ENCODE assay signal across 26 cellular contexts in the genomic region with DNA sequence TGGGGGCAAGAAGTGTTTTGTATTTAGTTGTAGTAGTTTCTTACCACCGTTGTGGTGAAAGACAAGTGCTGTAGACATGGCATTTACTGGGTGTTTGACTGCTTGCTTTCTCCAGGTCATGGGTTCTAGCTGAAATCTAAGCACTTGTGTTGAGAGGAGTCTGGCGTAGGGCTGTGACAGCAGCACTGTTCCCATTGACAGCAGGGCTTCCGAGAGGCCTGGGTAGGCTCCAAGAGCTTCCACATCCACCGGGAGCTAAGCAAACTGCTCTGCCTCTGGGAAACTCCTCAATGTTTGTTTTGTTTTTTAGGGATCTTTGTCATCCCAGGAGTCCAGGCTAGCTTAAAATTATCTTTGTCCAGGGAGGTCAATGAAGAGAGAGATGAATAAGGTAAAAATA. TPM values are rescaled to one million over a fixed set of nuclear protein-coding genes. Genes with fewer than 3 reads are reported as not detected.
DNase-seq lines count a peak whose midpoint lies in the region; ATAC-seq and TF ChIP-seq lines count a peak whose summit lies in the region.
"Had no signal": no experiment of that assay in that cellular context is flagged by ENCODE, and none has a peak within 500 bp of the region (broad histone marks: within the 10 kb centered on the region; RNA-seq: fewer than 3 reads in every experiment).

No MANE protein-coding gene starts in this region.

- intact Hi-C loops in Right ventricle myocardium superior (cut with DNase I) (no loop called here), left ventricle myocardium inferior (cut with micrococcal nuclease) (no loop called here)

- no peaks in the 10 kb centered on the region for H3K27me3 ChIP-seq in right atrium auricular region
- H3K27me3 ChIP-seq in left ventricle myocardium inferior (ENCODE audit: low read depth) = peaks cover 38% of the 10 kb centered on the region
- H3K27me3 ChIP-seq: spleen, transverse colon had no signal

- no peaks in the 10 kb centered on the region for H3K27me3 Mint-ChIP-seq in activated naive CD8-positive, alpha-beta T cell treated with anti-CD3 and anti-CD28 coated beads for 36 hours

- DNase-seq in Right ventricle myocardium superior (peak; percentile 58), right atrium auricular region (ENCODE audit: low spot score) (no peak), brain pericyte (ENCODE audit: low read depth, low spot score) (peak; percentile 68), left ventricle myocardium inferior (peak; percentile 50), T-helper 2 cell (no peak), SIG-M5 treated with dmso at 0.1 percent for 504 hours (lab: John Stamatoyannopoulos, UW; ENCODE audit: unreplicated experiment) (no peak)
- DNase-seq in activated naive CD8-positive, alpha-beta T cell treated with anti-CD3 and anti-CD28 coated beads for 36 hours = no peak
- DNase-seq: activated CD4-positive, alpha-beta T cell treated with anti-CD3 and anti-CD28 coated beads, Interleukin-2, amount 50 U/mL, for 1 hour; activated CD8-positive, alpha-beta memory T cell treated with anti-CD3 and anti-CD28 coated beads, Interleukin-2, amount 50 U/mL, for 4 hours; activated naive CD4-positive, alpha-beta T cell treated with anti-CD3 and anti-CD28 coated beads for 36 hours; Caco-2; DMS79 treated with DMSO at 0.1 percent for 48 hours; effector memory CD4-positive, alpha-beta T cell; H9; midbrain; natural killer cell; NCI-H1092; NCI-H1694 treated with DMSO at 0.1 percent for 48 hours; retina; spleen; T1000; transverse colon had no signal

- no peaks in the 10 kb centered on the region for H3K36me3 Mint-ChIP-seq in activated naive CD8-positive, alpha-beta T cell treated with anti-CD3 and anti-CD28 coated beads for 36 hours
- H3K36me3 Mint-ChIP-seq: natural killer cell had no signal

- H3K4me1 Mint-ChIP-seq in activated naive CD8-positive, alpha-beta T cell treated with anti-CD3 and anti-CD28 coated beads for 36 hours = no peaks in the 10 kb centered on the region
- H3K4me1 Mint-ChIP-seq: natural killer cell had no signal

- H3K4me1 ChIP-seq in right atrium auricular region = no peaks in the 10 kb centered on the region
- peaks cover 13% of the 10 kb centered on the region for H3K4me1 ChIP-seq in left ventricle myocardium inferior
- H3K4me1 ChIP-seq: Caco-2, spleen had no signal

- no peaks in the 10 kb centered on the region for H3K9me3 ChIP-seq in right atrium auricular region
- H3K9me3 ChIP-seq in left ventricle myocardium inferior (replicated peaks) = no peaks in the 10 kb centered on the region
- H3K9me3 ChIP-seq: Caco-2, spleen, transverse colon had no signal

- no peaks in the 10 kb centered on the region for H3K36me3 ChIP-seq in right atrium auricular region
- H3K36me3 ChIP-seq in left ventricle myocardium inferior = no peaks in the 10 kb centered on the region
- H3K36me3 ChIP-seq: spleen, transverse colon had no signal

- H3K4me3 Mint-ChIP-seq in activated naive CD8-positive, alpha-beta T cell treated with anti-CD3 and anti-CD28 coated beads for 36 hours = no peak overlapping the region
- H3K4me3 Mint-ChIP-seq: activated naive CD4-positive, alpha-beta T cell treated with anti-CD3 and anti-CD28 coated beads for 36 hours; activated T-helper 1 cell treated with anti-CD3 and anti-CD28 coated beads, Interleukin-12 subunit alpha, Interleukin-12 subunit beta, Interleukin-2, Interleukin-4 antibody, amounts not matched to agents 30 ng/mL and 10 ng/mL and 1 ng/mL, durations not matched to agents 14 hours and 24 hours and 36 hours; H9; natural killer cell had no signal

- ATAC-seq in Right ventricle myocardium superior (ENCODE audit: poor library complexity) (peak; percentile 98), GM18505 (IDR thresholded peaks at IDR 0.05; ENCODE audit: unreplicated experiment) (no peak)
- ATAC-seq: natural killer cell had no signal

- H3K4me3 ChIP-seq in right atrium auricular region (no peak overlapping the region), left ventricle myocardium inferior (no peak overlapping the region)
- H3K4me3 ChIP-seq: coronary artery, spleen, transverse colon had no signal

- TF ChIP-seq CTCF in right atrium auricular region (IDR thresholded peaks at IDR 0.05) (no peak), left ventricle myocardium inferior (IDR thresholded peaks at IDR 0.05; ENCODE audit: borderline replicate concordance) (no peak)

- no peak overlapping the region for H3K27ac ChIP-seq in right atrium auricular region
- no peak overlapping the region for H3K27ac ChIP-seq in left ventricle myocardium inferior (replicated peaks)
- H3K27ac ChIP-seq: coronary artery, spleen, transverse colon had no signal

- no peak for TF ChIP-seq POLR2A in GM18505 (IDR thresholded peaks at IDR 0.05; ENCODE audit: borderline replicate concordance, extremely low read depth, insufficient read depth, insufficient read length)

- no peak overlapping the region for H3K27ac Mint-ChIP-seq in activated naive CD8-positive, alpha-beta T cell treated with anti-CD3 and anti-CD28 coated beads for 36 hours
- H3K27ac Mint-ChIP-seq: activated naive CD4-positive, alpha-beta T cell treated with anti-CD3 and anti-CD28 coated beads for 36 hours; activated T-helper 1 cell treated with anti-CD3 and anti-CD28 coated beads, Interleukin-12 subunit alpha, Interleukin-12 subunit beta, Interleukin-2, Interleukin-4 antibody, amounts not matched to agents 30 ng/mL and 10 ng/mL and 1 ng/mL, durations not matched to agents 14 hours and 24 hours and 36 hours; H9; natural killer cell had no signal

- H3K9me3 Mint-ChIP-seq in activated naive CD8-positive, alpha-beta T cell treated with anti-CD3 and anti-CD28 coated beads for 36 hours = no peaks in the 10 kb centered on the region
- H3K9me3 Mint-ChIP-seq: activated naive CD4-positive, alpha-beta T cell treated with anti-CD3 and anti-CD28 coated beads for 36 hours; activated T-helper 1 cell treated with anti-CD3 and anti-CD28 coated beads, Interleukin-12 subunit alpha, Interleukin-12 subunit beta, Interleukin-2, Interleukin-4 antibody, amounts not matched to agents 30 ng/mL and 10 ng/mL and 1 ng/mL, durations not matched to agents 14 hours and 24 hours and 36 hours; H9; natural killer cell had no signal

RNA-seq across cellular contexts. Expression of gene BMPR1B, which starts 44.3 kb away (rescaled TPM):
- total RNA-seq in Right ventricle myocardium superior (1.4 TPM), right atrium auricular region (1 to 10 TPM in 1 of 2 donors, under 1 TPM in 1; 0.82 to 1.4 TPM), left ventricle myocardium inferior (3.0 TPM)
- total RNA-seq in activated naive CD8-positive, alpha-beta T cell treated with anti-CD3 and anti-CD28 coated beads for 36 hours = not detected
- total RNA-seq: activated T-helper 1 cell treated with anti-CD3 and anti-CD28 coated beads, Interleukin-12 subunit alpha, Interleukin-12 subunit beta, Interleukin-2, Interleukin-4 antibody, amounts not matched to agents 30 ng/mL and 10 ng/mL and 1 ng/mL, durations not matched to agents 14 hours and 24 hours and 36 hours; OCI-LY7 had no signal

Comparison
In these comparisons a context has a peak if more than half of its experiments do, and no peak if none do; other contexts are left out.
1. DNase-seq: peak in Right ventricle myocardium superior (single experiment), brain pericyte (single experiment) and left ventricle myocardium inferior (single experiment); none in right atrium auricular region (single experiment), T-helper 2 cell (0 of 5), SIG-M5 treated with dmso at 0.1 percent for 504 hours (single experiment) and activated naive CD8-positive, alpha-beta T cell treated with anti-CD3 and anti-CD28 coated beads for 36 hours (single experiment).